35 cellular contexts compared by ENCODE assay signal in the genomic region with DNA sequence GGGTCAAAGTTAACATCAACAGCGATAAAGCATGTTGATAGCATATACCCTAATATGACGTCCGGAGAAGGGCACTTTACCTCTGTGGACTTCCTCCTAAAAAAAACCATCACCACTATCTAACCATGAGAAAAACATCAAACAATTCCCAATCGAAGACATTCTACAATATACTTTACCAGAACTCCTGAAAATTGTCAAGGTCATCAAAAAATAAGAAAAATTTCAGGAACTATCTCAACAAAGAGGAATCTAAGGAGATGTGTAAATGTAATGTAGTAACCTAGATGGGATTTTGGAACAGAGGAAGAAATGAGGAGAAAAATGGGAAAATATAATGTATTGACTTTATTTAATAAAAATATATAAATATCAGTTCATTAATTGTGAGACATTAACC.
"Had no signal": no experiment of that assay in that cellular context is flagged by ENCODE, and none has a peak within 500 bp of the region (broad histone marks: within the 10 kb centered on the region; RNA-seq: fewer than 3 reads in every experiment).

No MANE protein-coding gene starts in this region.

- H3K4me3 ChIP-seq: MG63 had no signal

- H3K9me3 ChIP-seq: MG63 had no signal

- H3K36me3 ChIP-seq: MG63 had no signal

- DNase-seq: Kasumi-1, MG63, MM.1S, MV-4-11, NCI-H1048, NCI-H1092, NCI-H1092 treated with DMSO at 0.1 percent for 48 hours, NCI-H1105, NCI-H1105 treated with DMSO at 0.1 percent for 48 hours, NCI-H1417, NCI-H1417 treated with DMSO at 0.1 percent for 48 hours, NCI-H1436, NCI-H1436 treated with DMSO at 0.1 percent for 48 hours, NCI-H146, NCI-H1694, NCI-H1694 treated with DMSO at 0.1 percent for 48 hours, NCI-H187, NCI-H187 treated with DMSO at 0.1 percent for 48 hours, NCI-H1930, NCI-H2029, NCI-H2029 treated with DMSO at 0.1 percent for 48 hours, NCI-H2081, NCI-H2081 treated with DMSO at 0.1 percent for 48 hours, NCI-H2107, NCI-H2171, NCI-H2171 treated with DMSO at 0.1 percent for 48 hours, NCI-H2227 treated with DMSO at 0.1 percent for 48 hours, NCI-H226, NCI-H345, NCI-H446, NCI-H446 treated with DMSO at 0.1 percent for 48 hours, NCI-H510A, NCI-H510A treated with DMSO at 0.1 percent for 48 hours, NCI-H524, NCI-H524 treated with DMSO at 0.1 percent for 48 hours had no signal

- H3K27me3 ChIP-seq: MG63 had no signal
